ENCODE assay signal across 8 cellular contexts in the genomic region with DNA sequence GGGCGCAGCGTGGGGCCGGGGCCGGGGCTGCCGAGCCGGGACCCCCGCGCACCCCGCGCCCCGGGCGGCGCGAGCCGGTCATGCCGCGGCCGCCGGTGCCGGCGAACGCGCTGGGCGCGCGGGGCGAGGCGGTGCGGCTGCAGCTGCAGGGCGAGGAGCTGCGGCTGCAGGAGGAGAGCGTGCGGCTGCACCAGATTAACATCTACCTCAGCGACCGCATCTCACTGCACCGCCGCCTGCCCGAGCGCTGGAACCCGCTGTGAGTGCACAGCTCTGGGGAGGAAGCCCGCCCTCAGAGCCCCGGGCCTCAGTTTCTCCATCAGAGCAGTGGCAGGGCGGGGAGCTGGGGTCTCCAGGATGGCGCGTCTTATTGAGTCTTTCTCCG. TPM values are rescaled to one million over a fixed set of nuclear protein-coding genes. Genes with fewer than 3 reads are reported as not detected.
A peak's percentile ranks its signal among the peaks of the same experiment; 100 is the strongest.
DNase-seq lines count a peak whose midpoint lies in the region; ATAC-seq and TF ChIP-seq lines count a peak whose summit lies in the region.

No MANE protein-coding gene starts in this region.

- peak overlapping the region in 1 of 2 donors; percentile 39 for H3K4me3 ChIP-seq in CD4-positive, alpha-beta memory T cell (ENCODE audit: low read length in 2 of 2)
- peak overlapping the region; percentile 56 for H3K4me3 ChIP-seq in H7 (ENCODE audit: insufficient read depth, low read depth, low read length)
- H3K4me3 ChIP-seq in epithelial cell of proximal tubule (ENCODE audit: low read depth, low read length): peak overlapping the region; percentile 71
- H3K4me3 ChIP-seq in neuron (ENCODE audit: low read length): peak overlapping the region; percentile 59

- peak overlapping the region; percentile 84 to 93 (median 89) for H3K4me3 Mint-ChIP-seq in CD4-positive, alpha-beta memory T cell

- H2AFZ ChIP-seq in neuron (ENCODE audit: low read depth, low read length): peak overlapping the region; percentile 59

- H3K4me1 Mint-ChIP-seq in CD4-positive, alpha-beta memory T cell: peaks cover 16 to 30% (median 26%) of the 10 kb centered on the region in 4 donors

- no peak overlapping the region for H3K27ac ChIP-seq in CD4-positive, alpha-beta memory T cell (ENCODE audit: low read depth, low read length)

- DNase-seq in CD4-positive, alpha-beta memory T cell: peak in 3 of 5 donors; percentile 20 to 30 (median 27)
- DNase-seq in H7 (peak; percentile 80), SW480 (ENCODE audit: low spot score) (peak; percentile 38), epithelial cell of proximal tubule (ENCODE audit: low read depth) (no peak), AML-193 (lab: John Stamatoyannopoulos, UW) (no peak)

- TF ChIP-seq CTCF in epithelial cell of proximal tubule (conservative IDR thresholded peaks at IDR 0.05; ENCODE audit: low read depth, low read length): no peak

- H3K27me3 ChIP-seq in CD4-positive, alpha-beta memory T cell (ENCODE audit: insufficient read depth, low read length): no peaks in the 10 kb centered on the region
- H3K27me3 ChIP-seq in H7 (ENCODE audit: control insufficient read depth, insufficient read depth, low read length): peaks cover 20% of the 10 kb centered on the region
- peaks cover 35% of the 10 kb centered on the region for H3K27me3 ChIP-seq in neuron (ENCODE audit: insufficient read depth, low read length)

- H3K36me3 Mint-ChIP-seq in CD4-positive, alpha-beta memory T cell: peaks cover 2 to 3% of the 10 kb centered on the region in 2 donors

- H3K36me3 ChIP-seq in CD4-positive, alpha-beta memory T cell (ENCODE audit: insufficient read depth, low read length): no peaks in the 10 kb centered on the region
- H3K36me3 ChIP-seq in H7 (replicated peaks; ENCODE audit: control insufficient read depth, insufficient read depth, low read length) (no peaks in the 10 kb centered on the region), neuron (ENCODE audit: insufficient read depth, low read length) (no peaks in the 10 kb centered on the region)

- peaks cover 2 to 4% of the 10 kb centered on the region in 2 donors for H3K27me3 Mint-ChIP-seq in CD4-positive, alpha-beta memory T cell

- POLR2A ChIA-PET in CD4-positive, alpha-beta memory T cell (lab: Charles Lee; ENCODE audit: partially characterized antibody): interaction anchor here (3.4 kb wide), 1 partner anchor 12 kb away, joined by 23 read pairs; the partner anchor contains the start of gene ANKS6

- H3K9me3 ChIP-seq in CD4-positive, alpha-beta memory T cell (ENCODE audit: control insufficient read depth in 1 of 2, low read length in 2 of 2): no peaks in the 10 kb centered on the region
- no peaks in the 10 kb centered on the region for H3K9me3 ChIP-seq in neuron (ENCODE audit: low read length)

- CTCF ChIA-PET in CD4-positive, alpha-beta memory T cell (lab: Charles Lee; ENCODE audit: partially characterized antibody): interaction anchor here (0.7 to 2.6 kb wide), 4 partner anchors 10 to 333 kb away, joined by 3 to 12 read pairs (median 8); no protein-coding TSS in a partner anchor

- H3K9me3 Mint-ChIP-seq in CD4-positive, alpha-beta memory T cell: no peaks in the 10 kb centered on the region

- no peak for ATAC-seq in HG03469 (IDR thresholded peaks at IDR 0.05; ENCODE audit: unreplicated experiment)
- ATAC-seq in HG03521 (IDR thresholded peaks at IDR 0.05; ENCODE audit: unreplicated experiment): no peak

- H3K4me1 ChIP-seq in CD4-positive, alpha-beta memory T cell (ENCODE audit: insufficient read depth, low read length): peaks cover 17% of the 10 kb centered on the region
- peaks cover 21% of the 10 kb centered on the region for H3K4me1 ChIP-seq in neuron (ENCODE audit: insufficient read depth, low read length)

- H3K27ac Mint-ChIP-seq in CD4-positive, alpha-beta memory T cell: peak overlapping the region in 2 of 7 donors; percentile 71 to 76

- intact Hi-C loops in CD4-positive, alpha-beta memory T cell (cut with micrococcal nuclease): loop anchor here (1.0 to 5.0 kb wide), 3 partner anchors 12 to 414 kb away; partner anchors contain the start of genes ALG2, ANKS6 and SEC61B

RNA-seq across cellular contexts. Expression of gene GALNT12, which starts 0.3 kb away (rescaled TPM):
- total RNA-seq in CD4-positive, alpha-beta memory T cell: 10 to 100 TPM; 11.1 to 13.8 TPM
- polyA plus RNA-seq in CD4-positive, alpha-beta memory T cell: 1 to 10 TPM; 3.1 to 6.1 TPM
- total RNA-seq in H7 (2014; rRNA removed; shearing (Covaris generic)): 10.6 and 11.4 TPM in 2 replicates
- 8.8 and 19.5 TPM in 2 replicates for total RNA-seq in epithelial cell of proximal tubule

RNA-seq across cellular contexts. Expression of gene ANKS6, which starts 11.4 kb away (rescaled TPM):
- 10 to 100 TPM; 10.1 to 12.2 TPM for total RNA-seq in CD4-positive, alpha-beta memory T cell
- 1 to 10 TPM; 2.5 to 9.2 TPM for polyA plus RNA-seq in CD4-positive, alpha-beta memory T cell
- total RNA-seq in H7 (2014; rRNA removed; shearing (Covaris generic)): 51.0 and 55.8 TPM in 2 replicates
- total RNA-seq in epithelial cell of proximal tubule: 23.8 and 28.6 TPM in 2 replicates

Comparison
In these comparisons a context has a peak if more than half of its experiments do, and no peak if none do; other contexts are left out.
1. DNase-seq: peak in CD4-positive, alpha-beta memory T cell (3 of 5), H7 (single experiment) and SW480 (single experiment); none in epithelial cell of proximal tubule (single experiment) and AML-193 (0 of 2).